ENCODE assay signal across 18 cellular contexts in genomic region chr9:134491436-134491835, GRCh38.
DNase-seq lines count a peak whose midpoint lies in the region; ATAC-seq and TF ChIP-seq lines count a peak whose summit lies in the region.
"Had no signal": no experiment of that assay in that cellular context is flagged by ENCODE, and none has a peak within 500 bp of the region (broad histone marks: within the 10 kb centered on the region; RNA-seq: fewer than 3 reads in every experiment).

No MANE protein-coding gene starts in this region.

- DNase-seq in activated naive CD4-positive, alpha-beta T cell treated with anti-CD3 and anti-CD28 coated beads, Interleukin-2, amount 10 ng/mL, durations not matched to agents 7 days and 5 days, result peak; percentile 11
- no peak for DNase-seq in activated naive CD4-positive, alpha-beta T cell treated with anti-CD3 and anti-CD28 coated beads, Interleukin-2, amount 50 U/mL, for 72 hours (ENCODE audit: low spot score in 2 of 2)
- DNase-seq in esophagus squamous epithelium (lab: John Stamatoyannopoulos, UW) (no peak), myocyte (ENCODE audit: low read depth) (peak; percentile 28), breast epithelium (ENCODE audit: low spot score in 2 of 2) (no peak), mucosa of gallbladder (ENCODE audit: low spot score) (no peak), GDM1 (lab: John Stamatoyannopoulos, UW) (no peak)
- DNase-seq: activated effector memory CD4-positive, alpha-beta T cell treated with Interleukin-2 at 50 U/mL for 16 hours; Calu3; caudate nucleus; foreskin melanocyte; MG63; NCI-H146; NCI-H526 treated with DMSO at 0.1 percent for 48 hours; SW 1271 had no signal

- TF ChIP-seq CTCF in esophagus squamous epithelium (IDR thresholded peaks at IDR 0.05) (no peak), breast epithelium (IDR thresholded peaks at IDR 0.05) (no peak)

- no peaks in the 10 kb centered on the region for H3K9me3 Mint-ChIP-seq in activated naive CD4-positive, alpha-beta T cell treated with anti-CD3 and anti-CD28 coated beads, Interleukin-2, amount 10 ng/mL, durations not matched to agents 7 days and 5 days
- H3K9me3 Mint-ChIP-seq in activated naive CD4-positive, alpha-beta T cell treated with anti-CD3 and anti-CD28 coated beads, Interleukin-2, amount 50 U/mL, for 72 hours, result no peaks in the 10 kb centered on the region

- H3K4me1 ChIP-seq in esophagus squamous epithelium, result peaks cover 0 to 13% (median 0%) of the 10 kb centered on the region in 3 donors
- H3K4me1 ChIP-seq in urinary bladder (ENCODE audit: insufficient read depth), result no peaks in the 10 kb centered on the region
- H3K4me1 ChIP-seq in breast epithelium, result no peaks in the 10 kb centered on the region

- H3K9me3 ChIP-seq in esophagus squamous epithelium (no peaks in the 10 kb centered on the region), breast epithelium (no peaks in the 10 kb centered on the region)
- H3K9me3 ChIP-seq: MG63 had no signal

- H3K27me3 Mint-ChIP-seq in activated naive CD4-positive, alpha-beta T cell treated with anti-CD3 and anti-CD28 coated beads, Interleukin-2, amount 10 ng/mL, durations not matched to agents 7 days and 5 days, result peaks cover 13% of the 10 kb centered on the region

- no peak for ATAC-seq in activated naive CD4-positive, alpha-beta T cell treated with anti-CD3 and anti-CD28 coated beads, Interleukin-2, amount 50 U/mL, for 72 hours
- ATAC-seq: HCT116, HepG2 had no signal

- H3K36me3 ChIP-seq in esophagus squamous epithelium (no peaks in the 10 kb centered on the region), urinary bladder (ENCODE audit: insufficient read depth) (no peaks in the 10 kb centered on the region), breast epithelium (no peaks in the 10 kb centered on the region)
- H3K36me3 ChIP-seq: MG63 had no signal

- CTCF ChIA-PET in activated naive CD4-positive, alpha-beta T cell treated with anti-CD3 and anti-CD28 coated beads, Interleukin-2, amount 10 ng/mL, durations not matched to agents 7 days and 5 days (lab: Charles Lee), result no interaction called here

- H3K27ac ChIP-seq in esophagus squamous epithelium (peak overlapping the region in 3 of 4 donors; percentile 9 to 78 (median 71)), urinary bladder (ENCODE audit: low read depth) (peak overlapping the region; percentile 18), breast epithelium (peak overlapping the region in 1 of 2 donors; percentile 71)

- no peaks in the 10 kb centered on the region for H3K36me3 Mint-ChIP-seq in activated naive CD4-positive, alpha-beta T cell treated with anti-CD3 and anti-CD28 coated beads, Interleukin-2, amount 10 ng/mL, durations not matched to agents 7 days and 5 days
- H3K36me3 Mint-ChIP-seq in activated naive CD4-positive, alpha-beta T cell treated with anti-CD3 and anti-CD28 coated beads, Interleukin-2, amount 50 U/mL, for 72 hours, result no peaks in the 10 kb centered on the region

- H3K4me3 ChIP-seq in esophagus squamous epithelium (no peak overlapping the region), urinary bladder (ENCODE audit: low read depth, low read length) (no peak overlapping the region), breast epithelium (no peak overlapping the region)
- H3K4me3 ChIP-seq: MG63 had no signal

- TF ChIP-seq POLR2A in esophagus squamous epithelium (IDR thresholded peaks at IDR 0.05) (no peak), breast epithelium (IDR thresholded peaks at IDR 0.05) (no peak)

- intact Hi-C loops in esophagus squamous epithelium (cut with DNase I) (no loop called here), breast epithelium (cut with DNase I; ENCODE audit: low total_unique reads) (no loop called here)

- H3K4me1 Mint-ChIP-seq in activated naive CD4-positive, alpha-beta T cell treated with anti-CD3 and anti-CD28 coated beads, Interleukin-2, amount 10 ng/mL, durations not matched to agents 7 days and 5 days, result no peaks in the 10 kb centered on the region

- no peak overlapping the region for H3K27ac Mint-ChIP-seq in activated naive CD4-positive, alpha-beta T cell treated with anti-CD3 and anti-CD28 coated beads, Interleukin-2, amount 10 ng/mL, durations not matched to agents 7 days and 5 days
- H3K27ac Mint-ChIP-seq in activated naive CD4-positive, alpha-beta T cell treated with anti-CD3 and anti-CD28 coated beads, Interleukin-2, amount 50 U/mL, for 72 hours, result no peak overlapping the region

- 61 to 80% methylated on average over 10 to 13 of the region's 14 CpGs for WGBS in esophagus squamous epithelium, 2 donors
- 67% methylated on average over 14 of the region's 14 CpGs for WGBS in urinary bladder

- H3K27me3 ChIP-seq in esophagus squamous epithelium, result peaks cover 0 to 96% (median 0%) of the 10 kb centered on the region in 4 donors
- peaks cover 0 to 9% of the 10 kb centered on the region in 2 donors for H3K27me3 ChIP-seq in breast epithelium
- H3K27me3 ChIP-seq: MG63 had no signal

- H3K4me3 Mint-ChIP-seq in activated naive CD4-positive, alpha-beta T cell treated with anti-CD3 and anti-CD28 coated beads, Interleukin-2, amount 10 ng/mL, durations not matched to agents 7 days and 5 days, result no peak overlapping the region

Comparison
In these comparisons a context has a peak if more than half of its experiments do, and no peak if none do; other contexts are left out.
1. DNase-seq: peak in activated naive CD4-positive, alpha-beta T cell treated with anti-CD3 and anti-CD28 coated beads, Interleukin-2, amount 10 ng/mL, durations not matched to agents 7 days and 5 days (single experiment) and myocyte (single experiment); none in activated naive CD4-positive, alpha-beta T cell treated with anti-CD3 and anti-CD28 coated beads, Interleukin-2, amount 50 U/mL, for 72 hours (0 of 2), esophagus squamous epithelium (single experiment), breast epithelium (0 of 2), mucosa of gallbladder (single experiment) and GDM1 (single experiment).